ENCODE assay signal across 1 cellular context in genomic region chr7:77784426-77784825, GRCh38.
A peak's percentile ranks its signal among the peaks of the same experiment; 100 is the strongest.
TF ChIP-seq lines count a peak whose summit lies in the region.

No MANE protein-coding gene starts in this region.

TF ChIP-seq in K562, 482 proteins besides CTCF, POLR2A, EP300 and RAD21:
- 0 out of 2 replicates have a peak, but pooled peaks have one; percentile 19 for TF ChIP-seq C11orf30 (IDR thresholded peaks at IDR 0.05; ENCODE audit: low read depth)
- peak; percentile 47; the same call in 1 of the 2 replicates for TF ChIP-seq ZNF277 (CRISPR knock-in tag; IDR thresholded peaks at IDR 0.05; ENCODE audit: borderline replicate concordance)
- peak; percentile 41; the same call in 1 of the 2 replicates for TF ChIP-seq ZNF316 (IDR thresholded peaks at IDR 0.05)
